Comparison of ENCODE assay signal across 1 cellular context in the genomic region with DNA sequence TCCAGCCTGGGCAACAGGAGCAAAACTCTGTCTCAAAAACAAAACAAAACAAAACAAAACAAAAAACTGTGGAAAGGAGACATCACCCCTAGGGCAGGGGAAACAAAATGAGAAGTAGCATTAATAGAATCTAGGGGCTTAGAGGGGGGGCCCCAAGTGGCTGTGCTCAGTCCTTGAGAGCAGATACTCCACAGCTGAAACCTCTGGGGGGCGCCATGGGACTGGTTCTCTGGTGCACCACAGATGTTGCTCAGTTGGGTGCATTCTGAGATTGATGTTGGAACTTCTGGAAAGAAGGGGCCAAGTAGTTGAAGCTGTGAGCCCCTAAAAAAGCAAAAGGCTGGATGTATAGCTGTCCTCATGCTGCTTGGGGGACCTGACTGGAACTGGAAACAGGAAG.
TF ChIP-seq lines count a peak whose summit lies in the region.

No MANE protein-coding gene starts in this region.

TF ChIP-seq in GM23338, 12 proteins besides CTCF, POLR2A, EP300 and RAD21 (continued from another document):
- TF ChIP-seq ZNF462 (CRISPR knock-in tag; IDR thresholded peaks at IDR 0.05) = no peak
- TF ChIP-seq, protein P1, sequence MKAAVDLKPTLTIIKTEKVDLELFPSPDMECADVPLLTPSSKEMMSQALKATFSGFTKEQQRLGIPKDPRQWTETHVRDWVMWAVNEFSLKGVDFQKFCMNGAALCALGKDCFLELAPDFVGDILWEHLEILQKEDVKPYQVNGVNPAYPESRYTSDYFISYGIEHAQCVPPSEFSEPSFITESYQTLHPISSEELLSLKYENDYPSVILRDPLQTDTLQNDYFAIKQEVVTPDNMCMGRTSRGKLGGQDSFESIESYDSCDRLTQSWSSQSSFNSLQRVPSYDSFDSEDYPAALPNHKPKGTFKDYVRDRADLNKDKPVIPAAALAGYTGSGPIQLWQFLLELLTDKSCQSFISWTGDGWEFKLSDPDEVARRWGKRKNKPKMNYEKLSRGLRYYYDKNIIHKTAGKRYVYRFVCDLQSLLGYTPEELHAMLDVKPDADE (IDR thresholded peaks at IDR 0.05) = no peak
- TF ChIP-seq POLR2AphosphoS5 (IDR thresholded peaks at IDR 0.05; ENCODE audit: low read depth) = no peak
- no peak for TF ChIP-seq JUNB (IDR thresholded peaks at IDR 0.05; ENCODE audit: unreplicated experiment)
- no peak for TF ChIP-seq STAT1 (IDR thresholded peaks at IDR 0.05; ENCODE audit: unreplicated experiment)
- TF ChIP-seq, protein P2, sequence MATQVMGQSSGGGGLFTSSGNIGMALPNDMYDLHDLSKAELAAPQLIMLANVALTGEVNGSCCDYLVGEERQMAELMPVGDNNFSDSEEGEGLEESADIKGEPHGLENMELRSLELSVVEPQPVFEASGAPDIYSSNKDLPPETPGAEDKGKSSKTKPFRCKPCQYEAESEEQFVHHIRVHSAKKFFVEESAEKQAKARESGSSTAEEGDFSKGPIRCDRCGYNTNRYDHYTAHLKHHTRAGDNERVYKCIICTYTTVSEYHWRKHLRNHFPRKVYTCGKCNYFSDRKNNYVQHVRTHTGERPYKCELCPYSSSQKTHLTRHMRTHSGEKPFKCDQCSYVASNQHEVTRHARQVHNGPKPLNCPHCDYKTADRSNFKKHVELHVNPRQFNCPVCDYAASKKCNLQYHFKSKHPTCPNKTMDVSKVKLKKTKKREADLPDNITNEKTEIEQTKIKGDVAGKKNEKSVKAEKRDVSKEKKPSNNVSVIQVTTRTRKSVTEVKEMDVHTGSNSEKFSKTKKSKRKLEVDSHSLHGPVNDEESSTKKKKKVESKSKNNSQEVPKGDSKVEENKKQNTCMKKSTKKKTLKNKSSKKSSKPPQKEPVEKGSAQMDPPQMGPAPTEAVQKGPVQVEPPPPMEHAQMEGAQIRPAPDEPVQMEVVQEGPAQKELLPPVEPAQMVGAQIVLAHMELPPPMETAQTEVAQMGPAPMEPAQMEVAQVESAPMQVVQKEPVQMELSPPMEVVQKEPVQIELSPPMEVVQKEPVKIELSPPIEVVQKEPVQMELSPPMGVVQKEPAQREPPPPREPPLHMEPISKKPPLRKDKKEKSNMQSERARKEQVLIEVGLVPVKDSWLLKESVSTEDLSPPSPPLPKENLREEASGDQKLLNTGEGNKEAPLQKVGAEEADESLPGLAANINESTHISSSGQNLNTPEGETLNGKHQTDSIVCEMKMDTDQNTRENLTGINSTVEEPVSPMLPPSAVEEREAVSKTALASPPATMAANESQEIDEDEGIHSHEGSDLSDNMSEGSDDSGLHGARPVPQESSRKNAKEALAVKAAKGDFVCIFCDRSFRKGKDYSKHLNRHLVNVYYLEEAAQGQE (IDR thresholded peaks at IDR 0.05; ENCODE audit: unreplicated experiment) = no peak
